In genomic region chr4:122930877-122931276, GRCh38 we compare ENCODE assay signal across 9 cellular contexts. TPM values are rescaled to one million over a fixed set of nuclear protein-coding genes. Genes with fewer than 3 reads are reported as not detected.
DNase-seq lines count a peak whose midpoint lies in the region; ATAC-seq, FAIRE-seq and TF ChIP-seq lines count a peak whose summit lies in the region.
"Had no signal": no experiment of that assay in that cellular context is flagged by ENCODE, and none has a peak within 500 bp of the region (broad histone marks: within the 10 kb centered on the region; RNA-seq: fewer than 3 reads in every experiment).

No MANE protein-coding gene starts in this region.

- no peaks in the 10 kb centered on the region for H3K9me3 Mint-ChIP-seq in immature natural killer cell

- TF ChIP-seq POLR2A in GM12892 (IDR thresholded peaks at IDR 0.05; ENCODE audit: low read depth, low read length), result no peak

- H3K4me3 Mint-ChIP-seq in immature natural killer cell, result no peak overlapping the region

- ATAC-seq in Right ventricle myocardium superior (ENCODE audit: poor library complexity) (no peak), HG03565 (IDR thresholded peaks at IDR 0.05; ENCODE audit: unreplicated experiment) (no peak)
- ATAC-seq in activated CD4-positive, CD25-positive, alpha-beta regulatory T cell treated with anti-CD3 and anti-CD28 coated beads, Interleukin-2, amount 50 U/mL, for 24 hours, result no peak

- no peaks in the 10 kb centered on the region for H3K27me3 ChIP-seq in right atrium auricular region

- DNase-seq in right atrium auricular region (ENCODE audit: low spot score) (no peak), Right ventricle myocardium superior (no peak), SW480 (ENCODE audit: low spot score) (peak; percentile 20), immature natural killer cell (peak in 2 of 3 donors; percentile 16 to 21), GM12892 (ENCODE audit: insufficient read length) (no peak), COLO668 (lab: John Stamatoyannopoulos, UW; ENCODE audit: unreplicated experiment) (no peak)
- DNase-seq: MV-4-11 had no signal

- H3K36me3 ChIP-seq in right atrium auricular region, result peaks cover 10% of the 10 kb centered on the region

- no peak for FAIRE-seq in GM12892 (lab: Jason Lieb, UNC)

- no peaks in the 10 kb centered on the region for H3K4me1 ChIP-seq in right atrium auricular region

- no peaks in the 10 kb centered on the region for H3K27me3 Mint-ChIP-seq in immature natural killer cell (ENCODE audit: low read depth in 3 of 3)

- H3K4me1 Mint-ChIP-seq in immature natural killer cell, result peaks cover 0 to 8% of the 10 kb centered on the region in 2 donors

- TF ChIP-seq CTCF in right atrium auricular region (IDR thresholded peaks at IDR 0.05), result peak; percentile 26 to 73

- intact Hi-C loops in Right ventricle myocardium superior (cut with DNase I), result no loop called here

- no peak overlapping the region for H3K27ac ChIP-seq in right atrium auricular region

- peaks cover 9 to 24% (median 13%) of the 10 kb centered on the region in 3 donors for H3K36me3 Mint-ChIP-seq in immature natural killer cell

- H3K9me3 ChIP-seq in right atrium auricular region, result no peaks in the 10 kb centered on the region

- H3K4me3 ChIP-seq in right atrium auricular region, result no peak overlapping the region

- H3K27ac Mint-ChIP-seq in immature natural killer cell, result no peak overlapping the region

RNA-seq across cellular contexts. Expression of gene NUDT6, which starts 8.5 kb away (rescaled TPM):
- 10 to 100 TPM in 1 of 2 donors, 1 to 10 TPM in 1; 4.9 to 18.5 TPM for total RNA-seq in right atrium auricular region
- total RNA-seq in Right ventricle myocardium superior, result 16.1 TPM
- 1 to 10 TPM; 1.7 to 3.4 (median 1.9) TPM for polyA plus RNA-seq in immature natural killer cell
- 8.0 TPM for polyA plus RNA-seq in GM12892 (2012; ENCODE audit: missing spikeins)

Comparison
In these comparisons a context has a peak if more than half of its experiments do, and no peak if none do; other contexts are left out.
1. DNase-seq: peak in SW480 (single experiment) and immature natural killer cell (2 of 3); none in right atrium auricular region (single experiment), Right ventricle myocardium superior (single experiment), GM12892 (single experiment) and COLO668 (single experiment).